2 cellular contexts compared by ENCODE assay signal in the genomic region with DNA sequence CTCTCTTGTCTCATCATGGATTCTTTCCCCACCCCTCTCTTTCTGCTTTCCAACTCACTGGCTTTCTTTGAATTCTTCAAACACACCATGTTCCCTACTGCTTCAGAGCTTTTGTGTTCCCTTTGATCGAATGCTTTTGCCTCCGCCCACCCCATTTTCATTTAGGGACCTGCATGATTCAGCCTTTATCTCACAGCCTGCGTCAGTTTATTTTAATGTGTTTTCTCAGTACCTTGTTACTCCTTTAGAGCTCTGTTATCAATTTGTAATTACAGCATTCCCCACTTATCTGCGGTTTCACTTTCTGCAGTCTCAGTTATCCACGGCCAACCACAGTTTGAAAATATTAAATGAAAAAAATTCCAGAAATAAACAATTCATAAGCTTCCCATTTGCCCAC.
TF ChIP-seq lines count a peak whose summit lies in the region.

No MANE protein-coding gene starts in this region.

TF ChIP-seq in IMR-90, 13 proteins besides CTCF, POLR2A, EP300 and RAD21 (continued from another document):
- TF ChIP-seq NFE2L2 (IDR thresholded peaks at IDR 0.05; ENCODE audit: low read depth, low read length), result 0 out of 2 replicates have a peak, but pooled peaks have one; percentile 2
TF ChIP-seq in IMR-90: peak in this region for 1.

TF ChIP-seq in WTC11, 78 proteins besides CTCF, POLR2A, EP300 and RAD21 (continued from another document):
- TF ChIP-seq ZNF232 (CRISPR knock-in tag; IDR thresholded peaks at IDR 0.05), result no peak
